In genomic region chr1:76639181-76639580, GRCh38 we compare ENCODE assay signal across 6 cellular contexts.
"Had no signal": no experiment of that assay in that cellular context is flagged by ENCODE, and none has a peak within 500 bp of the region (broad histone marks: within the 10 kb centered on the region; RNA-seq: fewer than 3 reads in every experiment).

No MANE protein-coding gene starts in this region.

- H3K27me3 Mint-ChIP-seq: IgD-negative memory B cell had no signal

- H3K4me3 Mint-ChIP-seq: IgD-negative memory B cell had no signal

- FAIRE-seq: HepG2, HTR-8/SVneo, K562 had no signal

- H3K4me3 ChIP-seq: K562 had no signal

- H3K36me3 Mint-ChIP-seq: IgD-negative memory B cell had no signal

- H3K27ac ChIP-seq: HL-60 had no signal

- H3K27ac Mint-ChIP-seq: IgD-negative memory B cell had no signal

- DNase-seq: IMR-90 had no signal
